Comparison of ENCODE assay signal across 17 cellular contexts in genomic region chr2:80302465-80303005, GRCh38. TPM values are rescaled to one million over a fixed set of nuclear protein-coding genes. Genes with fewer than 3 reads are reported as not detected.
DNase-seq lines count a peak whose midpoint lies in the region; ATAC-seq and TF ChIP-seq lines count a peak whose summit lies in the region.
"Had no signal": no experiment of that assay in that cellular context is flagged by ENCODE, and none has a peak within 500 bp of the region (broad histone marks: within the 10 kb centered on the region; RNA-seq: fewer than 3 reads in every experiment).

No MANE protein-coding gene starts in this region.

- H4K12ac ChIP-seq in trophoblast cell (ENCODE audit: low read depth, low read length) = no peak overlapping the region

- H2AFZ ChIP-seq in trophoblast cell (ENCODE audit: insufficient read depth, low read length, poor library complexity) = no peak overlapping the region

- no peak overlapping the region for H4K8ac ChIP-seq in trophoblast cell (ENCODE audit: low read depth, low read length)

- H3K79me1 ChIP-seq in trophoblast cell (ENCODE audit: low read length) = no peaks in the 10 kb centered on the region

- peak overlapping the region; percentile 11 for H3K4me2 ChIP-seq in trophoblast cell (ENCODE audit: low read length)

- DNase-seq in BE2C (peak; percentile 20), adipocyte (ENCODE audit: low read depth) (no peak), trophoblast cell (no peak), DMS79 treated with DMSO at 0.1 percent for 48 hours (lab: John Stamatoyannopoulos, UW) (no peak), NCI-H1417 treated with DMSO at 0.1 percent for 48 hours (lab: John Stamatoyannopoulos, UW) (no peak)
- DNase-seq: activated CD4-positive, alpha-beta memory T cell treated with anti-CD3 and anti-CD28 coated beads, Interleukin-2, amount 10 ng/mL, durations not matched to agents 7 days and 5 days; COR-L47; foreskin melanocyte; GF-D8; NCI-H146; NCI-H446 had no signal

- H3K9me3 ChIP-seq in BE2C (no peaks in the 10 kb centered on the region), adipocyte (ENCODE audit: control insufficient read depth, low read length) (no peaks in the 10 kb centered on the region), iPS-18a (ENCODE audit: control insufficient read depth, low read depth, low read length) (no peaks in the 10 kb centered on the region), trophoblast cell (ENCODE audit: insufficient read depth, low read depth, low read length) (peaks cover 5% of the 10 kb centered on the region)
- H3K9me3 ChIP-seq: breast epithelium, vagina had no signal

- H2BK120ac ChIP-seq in trophoblast cell (ENCODE audit: insufficient read depth, low read length, poor library complexity) = no peak overlapping the region

- peak overlapping the region; percentile 73 for H3K4me3 ChIP-seq in BE2C (ENCODE audit: low read depth, low read length)
- peak overlapping the region; percentile 15 for H3K4me3 ChIP-seq in adipocyte (ENCODE audit: low read length)
- H3K4me3 ChIP-seq in iPS-18a (ENCODE audit: low read length) = peak overlapping the region; percentile 59
- H3K4me3 ChIP-seq in trophoblast cell (ENCODE audit: low read depth, low read length) = peak overlapping the region; percentile 8

- no peak overlapping the region for H2BK12ac ChIP-seq in trophoblast cell (ENCODE audit: low read length)

- no peak overlapping the region for H3K23ac ChIP-seq in trophoblast cell (ENCODE audit: low read length)

- H3K4ac ChIP-seq in trophoblast cell (ENCODE audit: low read depth, low read length) = no peak overlapping the region

- H2AK5ac ChIP-seq in trophoblast cell (ENCODE audit: low read length) = no peak overlapping the region

- no peak overlapping the region for H4K91ac ChIP-seq in trophoblast cell (ENCODE audit: low read depth, low read length)

- no peaks in the 10 kb centered on the region for H3K36me3 ChIP-seq in BE2C
- H3K36me3 ChIP-seq in adipocyte (ENCODE audit: control insufficient read depth, insufficient read depth, low read length, severe bottlenecking) = no peaks in the 10 kb centered on the region
- no peaks in the 10 kb centered on the region for H3K36me3 ChIP-seq in iPS-18a (ENCODE audit: control insufficient read depth, low read depth, low read length)
- no peaks in the 10 kb centered on the region for H3K36me3 ChIP-seq in trophoblast cell (ENCODE audit: control insufficient read depth in 1 of 2, insufficient read depth in 2 of 2, low read length in 2 of 2)
- H3K36me3 ChIP-seq: breast epithelium, vagina had no signal

- H3K27ac ChIP-seq in iPS-18a (ENCODE audit: low read length) (no peak overlapping the region), trophoblast cell (ENCODE audit: low read depth, low read length) (no peak overlapping the region)
- H3K27ac ChIP-seq: breast epithelium, vagina had no signal

- H3K14ac ChIP-seq in trophoblast cell (ENCODE audit: low read length) = no peak overlapping the region

- ATAC-seq in GM21717 (IDR thresholded peaks at IDR 0.05; ENCODE audit: unreplicated experiment) (no peak), HG02852 (IDR thresholded peaks at IDR 0.05; ENCODE audit: unreplicated experiment) (no peak)

- no CpG with 5 or more reads among the region's 46 CpGs for WGBS in trophoblast cell (ENCODE audit: extremely low coverage, insufficient coverage, insufficient read length)

- no peak overlapping the region for H3K9ac ChIP-seq in adipocyte (ENCODE audit: low read length)
- H3K9ac ChIP-seq in iPS-18a (ENCODE audit: low read length) = no peak overlapping the region
- no peak overlapping the region for H3K9ac ChIP-seq in trophoblast cell (ENCODE audit: low read length)

- H3K4me1 ChIP-seq in BE2C (no peaks in the 10 kb centered on the region), adipocyte (ENCODE audit: control insufficient read depth, insufficient read depth, low read length) (peaks cover 11% of the 10 kb centered on the region), iPS-18a (ENCODE audit: control insufficient read depth, low read depth, low read length) (peaks cover 50% of the 10 kb centered on the region), trophoblast cell (ENCODE audit: control insufficient read depth in 1 of 2, insufficient read depth in 2 of 2, low read length in 2 of 2) (peaks cover 6 to 9% of the 10 kb centered on the region in 2 experiments)
- H3K4me1 ChIP-seq: breast epithelium, vagina had no signal

- no peak for TF ChIP-seq CTCF in BE2C (IDR thresholded peaks at IDR 0.05; ENCODE audit: low read depth, low read length)

- H3K18ac ChIP-seq in trophoblast cell (ENCODE audit: low read length) = no peak overlapping the region

- H3K27me3 ChIP-seq in BE2C = no peaks in the 10 kb centered on the region
- peaks cover 53% of the 10 kb centered on the region for H3K27me3 ChIP-seq in adipocyte (replicated peaks; ENCODE audit: control insufficient read depth, insufficient read depth, low read length)
- peaks cover 87% of the 10 kb centered on the region for H3K27me3 ChIP-seq in iPS-18a (ENCODE audit: control insufficient read depth, insufficient read depth, low read length)
- H3K27me3 ChIP-seq in trophoblast cell (ENCODE audit: insufficient read depth, low read length) = peaks cover 32% of the 10 kb centered on the region
- H3K27me3 ChIP-seq: vagina had no signal

- H3K79me2 ChIP-seq in trophoblast cell (ENCODE audit: control insufficient read depth, insufficient read depth, low read length, poor library complexity) = no peaks in the 10 kb centered on the region

- H2BK5ac ChIP-seq in trophoblast cell (ENCODE audit: low read depth, low read length, poor library complexity) = no peak overlapping the region

RNA-seq across cellular contexts. Expression of gene LRRTM1, which starts 2.0 kb away (rescaled TPM):
- 16.2 TPM for polyA plus RNA-seq in BE2C (2012; ENCODE audit: insufficient read depth, insufficient read length, low read depth)
- 0.25 TPM in 2 replicates for polyA plus RNA-seq in trophoblast cell (2013)
- polyA plus RNA-seq: keratinocyte had no signal

Comparison
In these comparisons a context has a peak if more than half of its experiments do, and no peak if none do; other contexts are left out.
1. H3K4me3 ChIP-seq: peak in every context shown above with its lines; median percentile 73 in BE2C; 59 in iPS-18a; 15 in adipocyte; 8 in trophoblast cell.